ENCODE assay signal across 1 cellular context in the genomic region with DNA sequence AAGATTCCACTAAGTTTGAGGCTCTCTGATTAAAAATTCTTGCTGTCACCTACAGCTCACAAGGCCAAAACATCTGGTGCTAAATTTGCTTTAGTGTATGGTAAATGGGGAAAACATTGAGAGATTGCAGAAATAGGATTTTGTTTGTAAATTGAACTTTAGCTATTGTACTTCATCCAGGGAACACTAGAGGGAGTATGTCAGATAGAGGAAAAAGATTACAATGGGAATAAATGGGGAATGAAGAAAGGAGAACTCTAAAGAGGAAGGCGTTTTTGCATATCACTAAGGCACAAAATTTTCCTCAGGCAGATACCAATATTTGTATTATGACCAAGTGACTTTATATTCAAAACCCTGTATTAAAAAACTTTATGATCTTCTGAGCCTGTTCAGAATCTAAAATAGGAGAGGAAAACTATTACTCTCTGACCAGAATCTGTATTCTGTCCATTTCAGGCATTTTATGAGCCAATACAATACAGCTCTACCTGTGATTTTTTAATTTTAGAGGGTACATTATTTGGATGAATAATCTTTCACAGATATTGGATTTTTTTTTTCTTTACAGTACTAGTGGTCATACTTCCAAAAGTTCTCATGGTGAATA.
TF ChIP-seq lines count a peak whose summit lies in the region.

No MANE protein-coding gene starts in this region.

TF ChIP-seq in GM23338, 12 proteins besides CTCF, POLR2A, EP300 and RAD21 (continued from another document):
- TF ChIP-seq ZNF462 (CRISPR knock-in tag; IDR thresholded peaks at IDR 0.05) (no peak), NANOG (IDR thresholded peaks at IDR 0.05; ENCODE audit: borderline replicate concordance) (no peak)
